Comparison of ENCODE assay signal across 15 cellular contexts in the genomic region with DNA sequence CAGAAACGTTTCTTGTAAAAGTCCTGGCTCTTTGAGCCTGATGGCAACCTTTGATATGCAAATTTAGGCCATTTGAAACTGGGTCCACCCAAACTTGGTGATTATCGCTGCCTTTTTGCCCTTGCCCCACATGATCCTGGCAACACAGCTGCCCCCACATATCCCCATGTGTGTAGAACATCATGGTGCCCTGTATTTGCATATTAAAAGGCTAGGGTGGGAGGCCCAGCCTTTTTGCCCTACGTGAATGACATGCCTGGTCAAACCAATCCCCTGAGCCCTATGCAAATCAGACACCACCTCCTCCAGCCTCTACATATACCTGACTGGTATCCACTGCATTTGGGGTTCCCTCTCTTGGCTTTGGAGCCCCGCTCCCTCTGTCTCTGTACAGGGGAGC.
"Had no signal": no experiment of that assay in that cellular context is flagged by ENCODE, and none has a peak within 500 bp of the region (broad histone marks: within the 10 kb centered on the region; RNA-seq: fewer than 3 reads in every experiment).

No MANE protein-coding gene starts in this region.

- H3K27ac ChIP-seq: breast epithelium, coronary artery, psoas muscle, transverse colon, uterus had no signal

- H3K27me3 Mint-ChIP-seq: activated CD4-positive, alpha-beta T cell treated with anti-CD3 and anti-CD28 coated beads, Interleukin-2, amount 10 ng/mL, durations not matched to agents 7 days and 5 days; activated naive CD4-positive, alpha-beta T cell treated with anti-CD3 and anti-CD28 coated beads, Interleukin-2, amount 10 ng/mL, durations not matched to agents 7 days and 5 days; memory B cell; naive thymus-derived CD4-positive, alpha-beta T cell; stimulated activated naive CD8-positive, alpha-beta T cell treated with anti-CD3 and anti-CD28 coated beads, Interleukin-15, Interleukin-2, amounts not matched to agents 100 ng/mL and 50 ng/mL, for 24 hours had no signal

- H3K36me3 ChIP-seq: breast epithelium, transverse colon, uterus had no signal

- H3K36me3 Mint-ChIP-seq: activated naive CD4-positive, alpha-beta T cell treated with anti-CD3 and anti-CD28 coated beads, Interleukin-2, amount 10 ng/mL, durations not matched to agents 7 days and 5 days had no signal

- DNase-seq: activated CD4-positive, alpha-beta T cell treated with anti-CD3 and anti-CD28 coated beads, Interleukin-2, amount 10 ng/mL, durations not matched to agents 7 days and 5 days; activated CD8-positive, alpha-beta memory T cell treated with anti-CD3 and anti-CD28 coated beads, Interleukin-2, amount 50 U/mL, for 4 hours; activated effector memory CD4-positive, alpha-beta T cell treated with Interleukin-2 at 50 U/mL for 16 hours; activated naive CD4-positive, alpha-beta T cell treated with anti-CD3 and anti-CD28 coated beads, Interleukin-2, amount 10 ng/mL, durations not matched to agents 7 days and 5 days; activated T-cell treated with anti-CD3 and anti-CD28 coated beads, Interleukin-2, amount 50 U/mL, for 4 hours; head of caudate nucleus; naive thymus-derived CD4-positive, alpha-beta T cell; psoas muscle; right cardiac atrium; transverse colon; uterus had no signal

- H3K27ac Mint-ChIP-seq: activated CD4-positive, alpha-beta T cell treated with anti-CD3 and anti-CD28 coated beads, Interleukin-2, amount 10 ng/mL, durations not matched to agents 7 days and 5 days; activated naive CD4-positive, alpha-beta T cell treated with anti-CD3 and anti-CD28 coated beads, Interleukin-2, amount 10 ng/mL, durations not matched to agents 7 days and 5 days; memory B cell; naive thymus-derived CD4-positive, alpha-beta T cell; stimulated activated naive CD8-positive, alpha-beta T cell treated with anti-CD3 and anti-CD28 coated beads, Interleukin-15, Interleukin-2, amounts not matched to agents 100 ng/mL and 50 ng/mL, for 24 hours had no signal

- H3K27me3 ChIP-seq: breast epithelium, transverse colon, uterus had no signal

- H3K4me1 ChIP-seq: breast epithelium, psoas muscle, transverse colon, uterus had no signal

- H3K4me3 ChIP-seq: breast epithelium, coronary artery, psoas muscle, transverse colon, uterus had no signal

- H3K4me3 Mint-ChIP-seq: activated CD4-positive, alpha-beta T cell treated with anti-CD3 and anti-CD28 coated beads, Interleukin-2, amount 10 ng/mL, durations not matched to agents 7 days and 5 days; activated naive CD4-positive, alpha-beta T cell treated with anti-CD3 and anti-CD28 coated beads, Interleukin-2, amount 10 ng/mL, durations not matched to agents 7 days and 5 days; activated T-cell treated with anti-CD3 and anti-CD28 coated beads, Interleukin-2, amount 50 U/mL, for 4 hours; memory B cell; naive thymus-derived CD4-positive, alpha-beta T cell; stimulated activated naive CD8-positive, alpha-beta T cell treated with anti-CD3 and anti-CD28 coated beads, Interleukin-15, Interleukin-2, amounts not matched to agents 100 ng/mL and 50 ng/mL, for 24 hours had no signal

- H3K9me3 ChIP-seq: breast epithelium, psoas muscle, transverse colon, uterus had no signal

- H3K4me1 Mint-ChIP-seq: activated CD4-positive, alpha-beta T cell treated with anti-CD3 and anti-CD28 coated beads, Interleukin-2, amount 10 ng/mL, durations not matched to agents 7 days and 5 days; activated naive CD4-positive, alpha-beta T cell treated with anti-CD3 and anti-CD28 coated beads, Interleukin-2, amount 10 ng/mL, durations not matched to agents 7 days and 5 days had no signal

- H3K9me3 Mint-ChIP-seq: activated CD4-positive, alpha-beta T cell treated with anti-CD3 and anti-CD28 coated beads, Interleukin-2, amount 10 ng/mL, durations not matched to agents 7 days and 5 days; activated naive CD4-positive, alpha-beta T cell treated with anti-CD3 and anti-CD28 coated beads, Interleukin-2, amount 10 ng/mL, durations not matched to agents 7 days and 5 days; activated T-cell treated with anti-CD3 and anti-CD28 coated beads, Interleukin-2, amount 50 U/mL, for 4 hours; memory B cell; stimulated activated naive CD8-positive, alpha-beta T cell treated with anti-CD3 and anti-CD28 coated beads, Interleukin-15, Interleukin-2, amounts not matched to agents 100 ng/mL and 50 ng/mL, for 24 hours had no signal
